In genomic region chr13:46178143-46178542, GRCh38 we compare ENCODE assay signal across 2 cellular contexts.
TF ChIP-seq lines count a peak whose summit lies in the region.

No MANE protein-coding gene starts in this region.

TF ChIP-seq in liver, 16 proteins besides CTCF, POLR2A, EP300 and RAD21 (continued from another document):
- TF ChIP-seq MAX (IDR thresholded peaks at IDR 0.05) (no peak), GABPA (IDR thresholded peaks at IDR 0.05 in 1 of 2, conservative IDR thresholded peaks at IDR 0.05 in 1 of 2) (no peak), NR2F2 (IDR thresholded peaks at IDR 0.05) (no peak), JUND (IDR thresholded peaks at IDR 0.05) (no peak), ZBTB33 (IDR thresholded peaks at IDR 0.05) (no peak), EGR1 (IDR thresholded peaks at IDR 0.05; ENCODE audit: low read depth in 2 of 2) (no peak), FOXA2 (IDR thresholded peaks at IDR 0.05) (no peak), ATF3 (IDR thresholded peaks at IDR 0.05) (no peak), RXRA (IDR thresholded peaks at IDR 0.05) (no peak), TAF1 (conservative IDR thresholded peaks at IDR 0.05) (no peak), REST (IDR thresholded peaks at IDR 0.05) (no peak), HNF4A (conservative IDR thresholded peaks at IDR 0.05) (no peak)

TF ChIP-seq in HepG2, 621 proteins besides CTCF, POLR2A, EP300 and RAD21 (continued from another document):
- TF ChIP-seq ZNF609 (CRISPR knock-in tag; IDR thresholded peaks at IDR 0.05; ENCODE audit: borderline replicate concordance): no peak
- TF ChIP-seq DRAP1 (CRISPR knock-in tag; IDR thresholded peaks at IDR 0.05): no peak
- TF ChIP-seq HES4 (CRISPR knock-in tag; IDR thresholded peaks at IDR 0.05; ENCODE audit: borderline replicate concordance): no peak
- no peak for TF ChIP-seq ZSCAN21 (CRISPR knock-in tag; IDR thresholded peaks at IDR 0.05; ENCODE audit: borderline replicate concordance)
- no peak for TF ChIP-seq ZNF615 (CRISPR knock-in tag; IDR thresholded peaks at IDR 0.05; ENCODE audit: borderline replicate concordance)
- TF ChIP-seq ZNF501 (CRISPR knock-in tag; IDR thresholded peaks at IDR 0.05): no peak
